In genomic region chr5:36929438-36929837, GRCh38 we compare ENCODE assay signal across 16 cellular contexts.
"Had no signal": no experiment of that assay in that cellular context is flagged by ENCODE, and none has a peak within 500 bp of the region (broad histone marks: within the 10 kb centered on the region; RNA-seq: fewer than 3 reads in every experiment).

No MANE protein-coding gene starts in this region.

- H3K27me3 Mint-ChIP-seq: activated CD8-positive, alpha-beta memory T cell treated with anti-CD3 and anti-CD28 coated beads, Interleukin-2, amount 10 ng/mL, durations not matched to agents 7 days and 5 days; stimulated activated naive CD8-positive, alpha-beta T cell treated with anti-CD3 and anti-CD28 coated beads, Interleukin-15, amount 100 ng/mL, for 72 hours; type B pancreatic cell had no signal

- ATAC-seq: activated CD8-positive, alpha-beta memory T cell treated with anti-CD3 and anti-CD28 coated beads, Interleukin-2, amount 10 ng/mL, durations not matched to agents 7 days and 5 days; right lobe of liver had no signal

- FAIRE-seq: keratinocyte had no signal

- H3K4me1 Mint-ChIP-seq: nephron progenitor cell had no signal

- DNase-seq: activated CD4-positive, alpha-beta T cell treated with anti-CD3 and anti-CD28 coated beads for 1 hour; activated CD4-positive, alpha-beta T cell treated with anti-CD3 and anti-CD28 coated beads, Interleukin-2, amount 50 U/mL, for 4 hours; activated CD8-positive, alpha-beta memory T cell treated with anti-CD3 and anti-CD28 coated beads, Interleukin-2, amount 10 ng/mL, durations not matched to agents 7 days and 5 days; activated effector memory CD4-positive, alpha-beta T cell treated with anti-CD3 and anti-CD28 coated beads, Interleukin-2, amount 50 U/mL, for 16 hours; activated T-cell treated with anti-CD3 and anti-CD28 coated beads, Interleukin-2, amount 50 U/mL, for 4 hours; colonic mucosa; effector CD8-positive, alpha-beta T cell; left ventricle myocardium inferior; nephron progenitor cell; right lobe of liver; spleen; stimulated activated naive CD8-positive, alpha-beta T cell treated with anti-CD3 and anti-CD28 coated beads, Interleukin-15, amount 100 ng/mL, for 72 hours; T-helper 1 cell had no signal

- H3K4me3 Mint-ChIP-seq: activated CD8-positive, alpha-beta memory T cell treated with anti-CD3 and anti-CD28 coated beads, Interleukin-2, amount 10 ng/mL, durations not matched to agents 7 days and 5 days; activated T-cell treated with anti-CD3 and anti-CD28 coated beads, Interleukin-2, amount 50 U/mL, for 4 hours; nephron progenitor cell; stimulated activated naive CD8-positive, alpha-beta T cell treated with anti-CD3 and anti-CD28 coated beads, Interleukin-15, amount 100 ng/mL, for 72 hours; type B pancreatic cell had no signal

- H3K9me3 ChIP-seq: colonic mucosa, right lobe of liver, spleen had no signal

- H3K27ac Mint-ChIP-seq: activated CD8-positive, alpha-beta memory T cell treated with anti-CD3 and anti-CD28 coated beads, Interleukin-2, amount 10 ng/mL, durations not matched to agents 7 days and 5 days; activated naive CD4-positive, alpha-beta T cell treated with anti-CD3 and anti-CD28 coated beads, Interleukin-2, amount 50 U/mL, for 72 hours; nephron progenitor cell; stimulated activated naive CD8-positive, alpha-beta T cell treated with anti-CD3 and anti-CD28 coated beads, Interleukin-15, amount 100 ng/mL, for 72 hours; type B pancreatic cell had no signal

- H3K36me3 Mint-ChIP-seq: type B pancreatic cell had no signal

- H3K9me3 Mint-ChIP-seq: activated naive CD4-positive, alpha-beta T cell treated with anti-CD3 and anti-CD28 coated beads, Interleukin-2, amount 50 U/mL, for 72 hours; activated T-cell treated with anti-CD3 and anti-CD28 coated beads, Interleukin-2, amount 50 U/mL, for 4 hours; stimulated activated naive CD8-positive, alpha-beta T cell treated with anti-CD3 and anti-CD28 coated beads, Interleukin-15, amount 100 ng/mL, for 72 hours; type B pancreatic cell had no signal
